In genomic region chr12:125773033-125773432, GRCh38 we compare ENCODE assay signal across 8 cellular contexts.
A peak's percentile ranks its signal among the peaks of the same experiment; 100 is the strongest.
DNase-seq lines count a peak whose midpoint lies in the region; ATAC-seq lines count a peak whose summit lies in the region.

No MANE protein-coding gene starts in this region.

- H3K4me3 ChIP-seq in NT2/D1 (ENCODE audit: insufficient read length, low read depth), result no peak overlapping the region

- H3K27ac Mint-ChIP-seq in naive thymus-derived CD8-positive, alpha-beta T cell, result no peak overlapping the region

- peaks cover 0 to 3% (median 0%) of the 10 kb centered on the region in 9 donors for H3K9me3 Mint-ChIP-seq in naive thymus-derived CD8-positive, alpha-beta T cell

- peak; percentile 3 to 15 for DNase-seq in stimulated activated CD4-positive, alpha-beta T cell treated with anti-CD3 and anti-CD28 coated beads, Interleukin-15, amount 100 ng/mL, for 48 hours (ENCODE audit: low read depth in 2 of 2)
- DNase-seq in stimulated activated CD4-positive, alpha-beta T cell treated with anti-CD3 and anti-CD28 coated beads, Interleukin-4, amount 100 ng/mL, for 24 hours, result no peak
- DNase-seq in NT2/D1 (ENCODE audit: low read depth, low spot score) (peak; percentile 83), iPS-NIHi7 (ENCODE audit: extremely low spot score) (peak; percentile 55), NCI-H1436 treated with DMSO at 0.1 percent for 48 hours (lab: John Stamatoyannopoulos, UW) (no peak), ureter (ENCODE audit: low spot score) (no peak)
- DNase-seq in naive thymus-derived CD8-positive, alpha-beta T cell, result no peak

- no peaks in the 10 kb centered on the region for H3K4me1 Mint-ChIP-seq in naive thymus-derived CD8-positive, alpha-beta T cell

- no peaks in the 10 kb centered on the region for H3K27me3 ChIP-seq in NT2/D1 (ENCODE audit: insufficient read depth, insufficient read length)

- peaks cover 0 to 8% (median 0%) of the 10 kb centered on the region in 5 donors for H3K27me3 Mint-ChIP-seq in naive thymus-derived CD8-positive, alpha-beta T cell

- H3K9me3 ChIP-seq in NT2/D1 (ENCODE audit: insufficient read depth, low read length), result no peaks in the 10 kb centered on the region; the same call in none of the 2 replicates

- no peak overlapping the region for H3K4me3 Mint-ChIP-seq in naive thymus-derived CD8-positive, alpha-beta T cell

- no peaks in the 10 kb centered on the region for H3K4me1 ChIP-seq in NT2/D1 (ENCODE audit: insufficient read depth, insufficient read length)

- POLR2A ChIA-PET in naive thymus-derived CD8-positive, alpha-beta T cell (lab: Charles Lee), result no interaction called here

- no peak overlapping the region for H3K9ac ChIP-seq in NT2/D1 (ENCODE audit: insufficient read length, low read depth)

- no peaks in the 10 kb centered on the region for H3K36me3 ChIP-seq in NT2/D1 (ENCODE audit: insufficient read depth, insufficient read length, low read length)

- no peaks in the 10 kb centered on the region for H3K36me3 Mint-ChIP-seq in naive thymus-derived CD8-positive, alpha-beta T cell

- peak; percentile 56 for ATAC-seq in HG02610 (IDR thresholded peaks at IDR 0.05; ENCODE audit: unreplicated experiment)
- no peak for ATAC-seq in naive thymus-derived CD8-positive, alpha-beta T cell

Comparison
In these comparisons a context has a peak if more than half of its experiments do, and no peak if none do; other contexts are left out.
1. DNase-seq: peak in stimulated activated CD4-positive, alpha-beta T cell treated with anti-CD3 and anti-CD28 coated beads, Interleukin-15, amount 100 ng/mL, for 48 hours (2 of 2), NT2/D1 (single experiment) and iPS-NIHi7 (single experiment); none in stimulated activated CD4-positive, alpha-beta T cell treated with anti-CD3 and anti-CD28 coated beads, Interleukin-4, amount 100 ng/mL, for 24 hours (single experiment), NCI-H1436 treated with DMSO at 0.1 percent for 48 hours (single experiment), ureter (single experiment) and naive thymus-derived CD8-positive, alpha-beta T cell (0 of 10).